Comparison of ENCODE assay signal across 1 cellular context in the genomic region with DNA sequence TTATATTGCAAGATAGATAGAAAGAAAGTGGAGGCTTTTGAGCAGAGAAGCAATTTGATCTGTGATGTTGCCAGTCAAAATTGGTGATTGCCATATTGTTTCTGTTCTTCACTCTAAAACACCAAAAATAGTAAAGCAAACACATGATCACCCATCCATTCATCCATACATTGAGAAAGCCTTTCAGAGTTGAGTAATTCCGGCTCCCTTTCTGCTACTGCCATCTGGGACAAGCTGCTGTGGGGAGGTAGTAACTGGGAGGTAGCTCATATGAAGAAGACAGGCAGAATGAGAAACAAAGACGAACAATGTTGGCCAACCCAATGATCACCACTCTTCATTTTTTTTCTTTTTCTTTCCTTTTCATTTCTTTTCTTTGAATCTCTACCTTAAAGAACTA.
TF ChIP-seq lines count a peak whose summit lies in the region.

No MANE protein-coding gene starts in this region.

TF ChIP-seq in GM12878, 131 proteins besides CTCF, POLR2A, EP300 and RAD21 (continued from another document):
- no peak for TF ChIP-seq SRF (IDR thresholded peaks at IDR 0.05; ENCODE audit: low read depth in 2 of 2, low read length in 2 of 2)
- 0 out of 2 replicates have a peak, but pooled peaks have one; percentile 24 for TF ChIP-seq MEF2A (IDR thresholded peaks at IDR 0.05; ENCODE audit: insufficient read depth, low read depth, low read length)
- TF ChIP-seq CREM (IDR thresholded peaks at IDR 0.05; ENCODE audit: low read depth), result no peak
